Comparison of ENCODE assay signal across 14 cellular contexts in genomic region chr7:130938661-130939060, GRCh38.
DNase-seq lines count a peak whose midpoint lies in the region; ATAC-seq, FAIRE-seq and TF ChIP-seq lines count a peak whose summit lies in the region.
"Had no signal": no experiment of that assay in that cellular context is flagged by ENCODE, and none has a peak within 500 bp of the region (broad histone marks: within the 10 kb centered on the region; RNA-seq: fewer than 3 reads in every experiment).

No MANE protein-coding gene starts in this region.

- no peak overlapping the region for H2BK120ac ChIP-seq in mesenchymal stem cell (ENCODE audit: low read depth, low read length)
- H2BK120ac ChIP-seq in neuronal stem cell (ENCODE audit: low read depth, low read length) = no peak overlapping the region

- no peak overlapping the region for H2AK5ac ChIP-seq in mesenchymal stem cell (ENCODE audit: low read length, severe bottlenecking)
- H2AK5ac ChIP-seq in neuronal stem cell (ENCODE audit: low read depth, low read length) = no peak overlapping the region

- H3K4me3 ChIP-seq in mesenchymal stem cell (ENCODE audit: insufficient read depth in 1 of 2, low read depth in 1 of 2, low read length in 2 of 2) (peak overlapping the region in 1 of 2 experiments; percentile 75), neuronal stem cell (ENCODE audit: low read length in 2 of 2) (no peak overlapping the region)

- H3K4me2 ChIP-seq in mesenchymal stem cell (ENCODE audit: low read length, poor library complexity, severe bottlenecking) (no peak overlapping the region), neuronal stem cell (ENCODE audit: insufficient read depth, low read length, poor library complexity, severe bottlenecking) (no peak overlapping the region)

- H3K36me3 Mint-ChIP-seq in stimulated activated naive CD8-positive, alpha-beta T cell treated with anti-CD3 and anti-CD28 coated beads, Interleukin-15, Interleukin-2, amounts not matched to agents 100 ng/mL and 50 ng/mL, for 24 hours (ENCODE audit: low read depth) = peaks cover 97% of the 10 kb centered on the region
- H3K36me3 Mint-ChIP-seq in activated T-helper 2 cell treated with anti-CD3 and anti-CD28 coated beads, Interferon-gamma antibody, Interleukin-2, Interleukin-4, amounts not matched to agents 10 μg/mL and 5 μg/mL and 100 μg/mL, durations not matched to agents 14 hours and 24 hours and 36 hours (ENCODE audit: low read depth) = peaks cover 92% of the 10 kb centered on the region

- H3K9me3 Mint-ChIP-seq in stimulated activated naive CD8-positive, alpha-beta T cell treated with anti-CD3 and anti-CD28 coated beads, Interleukin-15, Interleukin-2, amounts not matched to agents 100 ng/mL and 50 ng/mL, for 24 hours = no peaks in the 10 kb centered on the region
- no peaks in the 10 kb centered on the region for H3K9me3 Mint-ChIP-seq in activated T-helper 2 cell treated with anti-CD3 and anti-CD28 coated beads, Interferon-gamma antibody, Interleukin-2, Interleukin-4, amounts not matched to agents 10 μg/mL and 5 μg/mL and 100 μg/mL, durations not matched to agents 14 hours and 24 hours and 36 hours

- H3K23ac ChIP-seq in mesenchymal stem cell (ENCODE audit: low read length in 2 of 2) (no peak overlapping the region), neuronal stem cell (ENCODE audit: low read depth, low read length, poor library complexity) (no peak overlapping the region)

- no peak for TF ChIP-seq POLR2A in H54 (IDR thresholded peaks at IDR 0.05; ENCODE audit: low read depth, low read length)

- FAIRE-seq in H54 (lab: Jason Lieb, UNC) = no peak
- FAIRE-seq: endometrium, pancreas, urothelium cell line had no signal

- H3K27ac Mint-ChIP-seq in stimulated activated naive CD8-positive, alpha-beta T cell treated with anti-CD3 and anti-CD28 coated beads, Interleukin-15, Interleukin-2, amounts not matched to agents 100 ng/mL and 50 ng/mL, for 24 hours = peak overlapping the region; percentile 88
- peak overlapping the region; percentile 57 for H3K27ac Mint-ChIP-seq in activated T-helper 2 cell treated with anti-CD3 and anti-CD28 coated beads, Interferon-gamma antibody, Interleukin-2, Interleukin-4, amounts not matched to agents 10 μg/mL and 5 μg/mL and 100 μg/mL, durations not matched to agents 14 hours and 24 hours and 36 hours

- H3K27ac ChIP-seq in mesenchymal stem cell (ENCODE audit: low read length, poor library complexity, severe bottlenecking) (no peak overlapping the region), neuronal stem cell (replicated peaks; ENCODE audit: low read length) (no peak overlapping the region)
- H3K27ac ChIP-seq: pancreas had no signal

- no peak overlapping the region for H4K91ac ChIP-seq in mesenchymal stem cell (ENCODE audit: low read length)
- no peak overlapping the region for H4K91ac ChIP-seq in neuronal stem cell (ENCODE audit: low read depth, low read length, poor library complexity)

- H2BK12ac ChIP-seq in mesenchymal stem cell (ENCODE audit: low read length in 2 of 2) (no peak overlapping the region), neuronal stem cell (ENCODE audit: low read length) (no peak overlapping the region)

- H3K79me1 ChIP-seq in mesenchymal stem cell (replicated peaks; ENCODE audit: low read length, poor library complexity, severe bottlenecking) (peaks cover 15% of the 10 kb centered on the region), neuronal stem cell (ENCODE audit: low read depth, low read length) (no peaks in the 10 kb centered on the region)

- H3K18ac ChIP-seq in mesenchymal stem cell (ENCODE audit: low read depth in 1 of 2, low read length in 2 of 2) (no peak overlapping the region), neuronal stem cell (ENCODE audit: low read length) (no peak overlapping the region)

- no peak overlapping the region for H2AFZ ChIP-seq in mesenchymal stem cell (ENCODE audit: low read depth, low read length)
- no peak overlapping the region for H2AFZ ChIP-seq in neuronal stem cell (ENCODE audit: low read length)

- WGBS in mesenchymal stem cell = 68% methylated on average over 3 of the region's 4 CpGs
- WGBS in neuronal stem cell (ENCODE audit: extremely low coverage in 2 of 2, insufficient read length in 2 of 2, insufficient replicate concordance in 1 of 2), 2 donors = no CpG with 5 or more reads among the region's 4 CpGs

- H3K4me1 ChIP-seq in mesenchymal stem cell (ENCODE audit: control insufficient read depth, insufficient read depth, low read depth, low read length) (peaks cover 3% of the 10 kb centered on the region), neuronal stem cell (ENCODE audit: control insufficient read depth in 2 of 2, insufficient read depth in 1 of 2, low read depth in 1 of 2, low read length in 2 of 2) (peaks cover 12 to 46% of the 10 kb centered on the region in 2 donors)

- H3K4me1 Mint-ChIP-seq in stimulated activated naive CD8-positive, alpha-beta T cell treated with anti-CD3 and anti-CD28 coated beads, Interleukin-15, Interleukin-2, amounts not matched to agents 100 ng/mL and 50 ng/mL, for 24 hours (ENCODE audit: low read depth) = peaks cover 95% of the 10 kb centered on the region
- H3K4me1 Mint-ChIP-seq in activated T-helper 2 cell treated with anti-CD3 and anti-CD28 coated beads, Interferon-gamma antibody, Interleukin-2, Interleukin-4, amounts not matched to agents 10 μg/mL and 5 μg/mL and 100 μg/mL, durations not matched to agents 14 hours and 24 hours and 36 hours (ENCODE audit: low read depth) = peaks cover 80% of the 10 kb centered on the region

- H3K14ac ChIP-seq in mesenchymal stem cell (ENCODE audit: low read length in 2 of 2) (no peak overlapping the region), neuronal stem cell (ENCODE audit: low read length) (no peak overlapping the region)

- no peak overlapping the region for H2BK15ac ChIP-seq in mesenchymal stem cell (ENCODE audit: low read depth, poor library complexity, severe bottlenecking)
- no peak overlapping the region for H2BK15ac ChIP-seq in neuronal stem cell (ENCODE audit: low read length)

- H3K27me3 Mint-ChIP-seq in stimulated activated naive CD8-positive, alpha-beta T cell treated with anti-CD3 and anti-CD28 coated beads, Interleukin-15, Interleukin-2, amounts not matched to agents 100 ng/mL and 50 ng/mL, for 24 hours = no peaks in the 10 kb centered on the region
- H3K27me3 Mint-ChIP-seq in activated T-helper 2 cell treated with anti-CD3 and anti-CD28 coated beads, Interferon-gamma antibody, Interleukin-2, Interleukin-4, amounts not matched to agents 10 μg/mL and 5 μg/mL and 100 μg/mL, durations not matched to agents 14 hours and 24 hours and 36 hours (ENCODE audit: low read depth) = no peaks in the 10 kb centered on the region

- no peak overlapping the region for H4K8ac ChIP-seq in mesenchymal stem cell (ENCODE audit: low read length)
- H4K8ac ChIP-seq in neuronal stem cell (ENCODE audit: low read depth, low read length) = no peak overlapping the region

- H3K36me3 ChIP-seq in mesenchymal stem cell (ENCODE audit: control insufficient read depth in 1 of 2, insufficient read depth in 2 of 2, low read depth in 1 of 2, low read length in 2 of 2) = peaks cover 5 to 64% of the 10 kb centered on the region in 2 experiments
- no peaks in the 10 kb centered on the region for H3K36me3 ChIP-seq in neuronal stem cell (replicated peaks in 1 of 2; ENCODE audit: control insufficient read depth in 2 of 2, insufficient read depth in 2 of 2, low read length in 2 of 2)
- H3K36me3 ChIP-seq: pancreas had no signal

- peak overlapping the region; percentile 35 for H3K4me3 Mint-ChIP-seq in stimulated activated naive CD8-positive, alpha-beta T cell treated with anti-CD3 and anti-CD28 coated beads, Interleukin-15, Interleukin-2, amounts not matched to agents 100 ng/mL and 50 ng/mL, for 24 hours
- no peak overlapping the region for H3K4me3 Mint-ChIP-seq in activated T-helper 2 cell treated with anti-CD3 and anti-CD28 coated beads, Interferon-gamma antibody, Interleukin-2, Interleukin-4, amounts not matched to agents 10 μg/mL and 5 μg/mL and 100 μg/mL, durations not matched to agents 14 hours and 24 hours and 36 hours (ENCODE audit: low read depth)

- H3K9me3 ChIP-seq in mesenchymal stem cell (ENCODE audit: control insufficient read depth, low read length) (no peaks in the 10 kb centered on the region), neuronal stem cell (replicated peaks in 1 of 2; ENCODE audit: control insufficient read depth in 2 of 2, insufficient read depth in 1 of 2, low read depth in 1 of 2, low read length in 2 of 2) (no peaks in the 10 kb centered on the region)
- H3K9me3 ChIP-seq: pancreas had no signal

- H3K9ac ChIP-seq in mesenchymal stem cell (ENCODE audit: low read length) (peak overlapping the region; percentile 91), neuronal stem cell (ENCODE audit: low read depth, low read length, poor library complexity) (no peak overlapping the region)

- no peak for DNase-seq in stimulated activated naive CD8-positive, alpha-beta T cell treated with anti-CD3 and anti-CD28 coated beads, Interleukin-15, Interleukin-2, amounts not matched to agents 100 U/mL and 50 U/mL, for 24 hours
- DNase-seq in activated T-helper 2 cell treated with anti-CD3 and anti-CD28 coated beads, Interferon-gamma antibody, Interleukin-2, Interleukin-4, amounts not matched to agents 10 μg/mL and 5 μg/mL and 100 μg/mL, durations not matched to agents 14 hours and 24 hours and 36 hours (ENCODE audit: low spot score) = no peak
- DNase-seq in mesenchymal stem cell (no peak), SIG-M5 treated with dmso at 0.1 percent for 504 hours (lab: John Stamatoyannopoulos, UW; ENCODE audit: unreplicated experiment) (no peak), NCI-H510A (lab: John Stamatoyannopoulos, UW) (no peak), H54 (ENCODE audit: insufficient read length, low spot score) (no peak), neuronal stem cell (ENCODE audit: low spot score) (no peak)
- DNase-seq: NCI-H1092, NCI-H82, pancreas, T-helper 9 cell had no signal

- intact Hi-C loops in activated T-helper 2 cell treated with anti-CD3 and anti-CD28 coated beads, Interferon-gamma antibody, Interleukin-2, Interleukin-4, amounts not matched to agents 10 μg/mL and 5 μg/mL and 100 μg/mL, durations not matched to agents 14 hours and 24 hours and 36 hours (cut with micrococcal nuclease) = loop anchor here (1.0 kb wide), 1 partner anchor 8 kb away; no protein-coding TSS in a partner anchor

- H3K27me3 ChIP-seq in mesenchymal stem cell (ENCODE audit: control insufficient read depth in 1 of 2, insufficient read depth in 1 of 2, low read length in 2 of 2) (no peaks in the 10 kb centered on the region), neuronal stem cell (ENCODE audit: control insufficient read depth in 3 of 3, insufficient read depth in 3 of 3, low read depth in 1 of 3, low read length in 3 of 3) (no peaks in the 10 kb centered on the region)
- H3K27me3 ChIP-seq: pancreas had no signal

- H3K4ac ChIP-seq in mesenchymal stem cell (ENCODE audit: low read depth in 1 of 2, low read length in 2 of 2) (no peak overlapping the region), neuronal stem cell (ENCODE audit: low read length) (no peak overlapping the region)

- no peak for ATAC-seq in stimulated activated naive CD8-positive, alpha-beta T cell treated with anti-CD3 and anti-CD28 coated beads, Interleukin-15, Interleukin-2, amounts not matched to agents 100 U/mL and 50 U/mL, for 24 hours

- H2BK5ac ChIP-seq in mesenchymal stem cell (ENCODE audit: low read depth, low read length, poor library complexity, severe bottlenecking) (no peak overlapping the region), neuronal stem cell (ENCODE audit: low read length) (no peak overlapping the region)
